15 cellular contexts compared by ENCODE assay signal in genomic region chr6:157648561-157648960, GRCh38.
A peak's percentile ranks its signal among the peaks of the same experiment; 100 is the strongest.
DNase-seq lines count a peak whose midpoint lies in the region; TF ChIP-seq lines count a peak whose summit lies in the region.
"Had no signal": no experiment of that assay in that cellular context is flagged by ENCODE, and none has a peak within 500 bp of the region (broad histone marks: within the 10 kb centered on the region; RNA-seq: fewer than 3 reads in every experiment).

No MANE protein-coding gene starts in this region.

- TF ChIP-seq CTCF in thyroid gland (IDR thresholded peaks at IDR 0.05): no peak

- intact Hi-C loops in thyroid gland (cut with DNase I): no loop called here

- TF ChIP-seq POLR2A in thyroid gland (IDR thresholded peaks at IDR 0.05): no peak

- no peaks in the 10 kb centered on the region for H3K27me3 ChIP-seq in thyroid gland
- H3K27me3 ChIP-seq: MG63, neutrophil had no signal

- H3K4me1 ChIP-seq in thyroid gland: peaks cover 47 to 52% of the 10 kb centered on the region in 2 donors

- no peak overlapping the region for H3K4me3 ChIP-seq in thyroid gland (replicated peaks in 1 of 3)
- H3K4me3 ChIP-seq: lung, MG63 had no signal

- DNase-seq in NCI-H345 (lab: John Stamatoyannopoulos, UW): peak; percentile 24
- no peak for DNase-seq in NCI-H345 treated with DMSO at 0.1 percent for 48 hours (lab: John Stamatoyannopoulos, UW; ENCODE audit: unreplicated experiment)
- DNase-seq in NCI-H2171 treated with DMSO at 0.1 percent for 48 hours (lab: John Stamatoyannopoulos, UW): peak; percentile 85
- DNase-seq in epithelial cell of prostate (ENCODE audit: low read depth, low spot score): peak; percentile 63
- peak; percentile 68 to 76 for DNase-seq in thyroid gland
- no peak for DNase-seq in stimulated activated CD4-positive, alpha-beta T cell treated with anti-CD3 and anti-CD28 coated beads, Interleukin-4, amount 100 ng/mL, for 1 hour
- DNase-seq in stimulated activated naive CD4-positive, alpha-beta T cell (lab: John Stamatoyannopoulos, UW): no peak
- DNase-seq in cortex of kidney (lab: John Stamatoyannopoulos, UW): no peak
- DNase-seq: 8988T, GOT3, MG63, NCI-H2107 had no signal

- H3K36me3 ChIP-seq in thyroid gland: no peaks in the 10 kb centered on the region
- H3K36me3 ChIP-seq: MG63, neutrophil had no signal

- no peaks in the 10 kb centered on the region for H3K9me3 ChIP-seq in thyroid gland
- H3K9me3 ChIP-seq: MG63, neutrophil had no signal

- peak overlapping the region; percentile 20 for H3K27ac ChIP-seq in epithelial cell of prostate
- peak overlapping the region; percentile 79 to 95 (median 93) for H3K27ac ChIP-seq in thyroid gland
- H3K27ac ChIP-seq: VCaP had no signal

- 53 to 65% methylated on average over 5 of the region's 5 CpGs for WGBS in thyroid gland, 2 donors

Comparison
In these comparisons a context has a peak if more than half of its experiments do, and no peak if none do; other contexts are left out.
1. DNase-seq: peak in NCI-H345 (single experiment), NCI-H2171 treated with DMSO at 0.1 percent for 48 hours (single experiment), epithelial cell of prostate (single experiment) and thyroid gland (2 of 2); none in NCI-H345 treated with DMSO at 0.1 percent for 48 hours (single experiment), stimulated activated CD4-positive, alpha-beta T cell treated with anti-CD3 and anti-CD28 coated beads, Interleukin-4, amount 100 ng/mL, for 1 hour (single experiment), stimulated activated naive CD4-positive, alpha-beta T cell (0 of 6) and cortex of kidney (single experiment).